9 cellular contexts compared by ENCODE assay signal in the genomic region with DNA sequence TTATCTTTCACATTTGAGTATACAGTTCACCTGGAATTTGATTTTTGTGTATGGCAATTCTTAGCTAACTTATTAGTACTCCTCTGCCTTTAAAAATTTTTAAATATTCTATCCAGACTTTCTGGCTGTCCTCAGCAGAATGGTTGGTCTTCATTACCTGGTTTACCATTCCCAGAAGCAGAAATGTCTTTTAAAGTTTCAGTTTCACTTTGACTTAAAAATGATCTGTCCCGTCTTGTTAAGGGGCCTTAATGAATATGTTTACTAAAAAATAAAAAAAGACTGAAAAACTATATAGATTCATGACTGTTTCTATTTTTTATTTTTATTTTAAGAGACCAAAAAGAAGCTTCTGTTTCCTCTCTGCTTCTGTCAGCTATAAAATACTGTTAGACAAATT.
DNase-seq lines count a peak whose midpoint lies in the region; ATAC-seq and TF ChIP-seq lines count a peak whose summit lies in the region.
"Had no signal": no experiment of that assay in that cellular context is flagged by ENCODE, and none has a peak within 500 bp of the region (broad histone marks: within the 10 kb centered on the region; RNA-seq: fewer than 3 reads in every experiment).

No MANE protein-coding gene starts in this region.

- H3K4me3 ChIP-seq in right atrium auricular region = peak overlapping the region; percentile 13 to 20
- H3K4me3 ChIP-seq in left lung = peak overlapping the region in 1 of 2 donors; percentile 27
- H3K4me3 ChIP-seq in upper lobe of right lung = peak overlapping the region; percentile 34

- H3K4me1 ChIP-seq in right atrium auricular region (peaks cover 0 to 29% of the 10 kb centered on the region in 2 donors), left lung (peaks cover 0 to 28% of the 10 kb centered on the region in 2 donors), upper lobe of right lung (peaks cover 17% of the 10 kb centered on the region)

- no peaks in the 10 kb centered on the region for H3K27me3 Mint-ChIP-seq in activated naive CD8-positive, alpha-beta T cell

- intact Hi-C loops in Right ventricle myocardium inferior (cut with DNase I) (no loop called here), left lung (cut with DNase I) (no loop called here), upper lobe of right lung (cut with DNase I) (no loop called here)

- H3K27ac ChIP-seq in right atrium auricular region (peak overlapping the region; percentile 26 to 37), left lung (peak overlapping the region; percentile 39 to 65), upper lobe of right lung (peak overlapping the region; percentile 20)

- H3K4me1 Mint-ChIP-seq in activated naive CD8-positive, alpha-beta T cell (ENCODE audit: low read depth) = peaks cover 80% of the 10 kb centered on the region

- H3K9me3 ChIP-seq in right atrium auricular region (no peaks in the 10 kb centered on the region), left lung (no peaks in the 10 kb centered on the region), upper lobe of right lung (no peaks in the 10 kb centered on the region)

- H3K9me3 Mint-ChIP-seq in activated naive CD8-positive, alpha-beta T cell (ENCODE audit: low read depth) = no peaks in the 10 kb centered on the region

- no peaks in the 10 kb centered on the region for H3K27me3 ChIP-seq in right atrium auricular region
- H3K27me3 ChIP-seq in left lung = no peaks in the 10 kb centered on the region
- H3K27me3 ChIP-seq in upper lobe of right lung = no peaks in the 10 kb centered on the region

- no peak for ATAC-seq in Right ventricle myocardium inferior
- peak; percentile 59 for ATAC-seq in left lung
- no peak for ATAC-seq in upper lobe of right lung
- no peak for ATAC-seq in HG03135 (IDR thresholded peaks at IDR 0.05; ENCODE audit: unreplicated experiment)

- H3K27ac Mint-ChIP-seq in activated naive CD8-positive, alpha-beta T cell = peak overlapping the region; percentile 83

- no peaks in the 10 kb centered on the region for H3K36me3 ChIP-seq in right atrium auricular region
- H3K36me3 ChIP-seq in left lung = no peaks in the 10 kb centered on the region
- H3K36me3 ChIP-seq in upper lobe of right lung = no peaks in the 10 kb centered on the region

- peak overlapping the region; percentile 84 for H3K4me3 Mint-ChIP-seq in activated naive CD8-positive, alpha-beta T cell

- no peak for DNase-seq in right atrium auricular region (ENCODE audit: low spot score)
- no peak for DNase-seq in Right ventricle myocardium inferior (ENCODE audit: missing footprints)
- no peak for DNase-seq in left lung
- DNase-seq in upper lobe of right lung = no peak
- no peak for DNase-seq in D341Med (ENCODE audit: low spot score)
- DNase-seq in effector CD4-positive, alpha-beta T cell = no peak
- DNase-seq: DMS79 treated with DMSO at 0.1 percent for 48 hours had no signal

- no peaks in the 10 kb centered on the region for H3K36me3 Mint-ChIP-seq in activated naive CD8-positive, alpha-beta T cell

- TF ChIP-seq CTCF in right atrium auricular region (IDR thresholded peaks at IDR 0.05) (no peak), left lung (IDR thresholded peaks at IDR 0.05) (no peak), upper lobe of right lung (IDR thresholded peaks at IDR 0.05) (no peak)
